In the genomic region with DNA sequence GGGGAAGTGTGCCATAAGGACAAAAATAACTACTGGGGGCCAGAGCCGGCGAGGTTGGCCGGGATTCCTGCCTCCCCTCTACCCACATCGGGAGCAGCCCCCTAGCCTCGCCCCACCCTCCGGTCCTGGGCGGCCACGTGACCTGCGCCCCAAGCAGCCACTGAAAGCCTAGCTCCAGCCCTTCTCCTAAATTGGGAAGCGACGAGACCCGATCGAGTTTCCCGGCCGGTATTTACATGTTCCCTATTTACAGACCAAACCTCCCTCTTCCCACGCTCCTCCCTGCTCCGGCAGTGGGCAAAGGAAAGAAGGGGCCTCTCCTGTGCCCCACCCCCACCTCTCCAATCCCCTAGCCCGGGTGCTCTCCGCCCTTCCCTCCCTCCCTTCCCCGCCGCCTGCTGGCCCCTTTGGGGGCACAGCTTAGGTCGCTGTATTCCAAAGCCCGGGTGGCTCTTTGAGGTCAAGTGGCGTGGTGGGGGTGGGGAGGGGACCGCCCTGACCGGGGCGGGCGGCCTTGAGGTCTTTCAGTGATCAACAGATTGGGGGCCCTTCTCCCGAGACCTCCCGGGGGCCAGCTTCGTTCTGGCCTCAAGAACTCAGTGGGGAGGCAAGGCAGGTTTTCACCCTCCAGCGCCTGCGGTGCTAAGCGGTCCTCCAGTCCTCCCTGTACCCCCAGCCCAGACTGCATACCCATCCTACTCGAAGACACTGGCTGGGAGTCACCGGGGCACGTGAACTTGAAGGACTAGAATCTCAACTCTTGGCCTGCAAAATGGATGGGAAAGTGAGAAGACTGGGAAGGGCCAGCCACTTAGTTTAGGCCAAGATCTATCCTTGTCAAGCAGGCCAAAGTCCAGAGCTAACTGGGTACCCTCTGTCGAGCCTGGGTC, we compare ENCODE assay signal across 1 cellular context.
TF ChIP-seq lines count a peak whose summit lies in the region.

No MANE protein-coding gene starts in this region.

TF ChIP-seq in IMR-90, 13 proteins besides CTCF, POLR2A, EP300 and RAD21:
- TF ChIP-seq SMC3 (IDR thresholded peaks at IDR 0.05; ENCODE audit: low read depth, low read length), result no peak
- TF ChIP-seq NFE2L2 (IDR thresholded peaks at IDR 0.05; ENCODE audit: low read depth, low read length), result no peak
- TF ChIP-seq RCOR1 (IDR thresholded peaks at IDR 0.05; ENCODE audit: insufficient replicate concordance, low read length), result no peak
- no peak for TF ChIP-seq RFX5 (IDR thresholded peaks at IDR 0.05; ENCODE audit: low read depth, low read length)
- no peak for TF ChIP-seq CEBPB (IDR thresholded peaks at IDR 0.05; ENCODE audit: low read depth, low read length)
- TF ChIP-seq, protein P1, sequence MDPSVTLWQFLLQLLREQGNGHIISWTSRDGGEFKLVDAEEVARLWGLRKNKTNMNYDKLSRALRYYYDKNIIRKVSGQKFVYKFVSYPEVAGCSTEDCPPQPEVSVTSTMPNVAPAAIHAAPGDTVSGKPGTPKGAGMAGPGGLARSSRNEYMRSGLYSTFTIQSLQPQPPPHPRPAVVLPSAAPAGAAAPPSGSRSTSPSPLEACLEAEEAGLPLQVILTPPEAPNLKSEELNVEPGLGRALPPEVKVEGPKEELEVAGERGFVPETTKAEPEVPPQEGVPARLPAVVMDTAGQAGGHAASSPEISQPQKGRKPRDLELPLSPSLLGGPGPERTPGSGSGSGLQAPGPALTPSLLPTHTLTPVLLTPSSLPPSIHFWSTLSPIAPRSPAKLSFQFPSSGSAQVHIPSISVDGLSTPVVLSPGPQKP (IDR thresholded peaks at IDR 0.05; ENCODE audit: borderline replicate concordance, low read depth, low read length), result no peak
- TF ChIP-seq FOS (IDR thresholded peaks at IDR 0.05; ENCODE audit: low read depth, low read length), result no peak
- no peak for TF ChIP-seq MXI1 (IDR thresholded peaks at IDR 0.05; ENCODE audit: borderline replicate concordance, low read depth, low read length)
- no peak for TF ChIP-seq CHD1 (IDR thresholded peaks at IDR 0.05; ENCODE audit: low read depth, low read length)
- no peak for TF ChIP-seq MAFK (IDR thresholded peaks at IDR 0.05; ENCODE audit: low read depth, low read length)
- TF ChIP-seq MAZ (IDR thresholded peaks at IDR 0.05; ENCODE audit: borderline replicate concordance, low read depth, low read length), result no peak
- TF ChIP-seq, protein P2, sequence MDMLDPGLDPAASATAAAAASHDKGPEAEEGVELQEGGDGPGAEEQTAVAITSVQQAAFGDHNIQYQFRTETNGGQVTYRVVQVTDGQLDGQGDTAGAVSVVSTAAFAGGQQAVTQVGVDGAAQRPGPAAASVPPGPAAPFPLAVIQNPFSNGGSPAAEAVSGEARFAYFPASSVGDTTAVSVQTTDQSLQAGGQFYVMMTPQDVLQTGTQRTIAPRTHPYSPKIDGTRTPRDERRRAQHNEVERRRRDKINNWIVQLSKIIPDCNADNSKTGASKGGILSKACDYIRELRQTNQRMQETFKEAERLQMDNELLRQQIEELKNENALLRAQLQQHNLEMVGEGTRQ (IDR thresholded peaks at IDR 0.05; ENCODE audit: low read depth, low read length), result no peak
